ENCODE assay signal across 15 cellular contexts in the genomic region with DNA sequence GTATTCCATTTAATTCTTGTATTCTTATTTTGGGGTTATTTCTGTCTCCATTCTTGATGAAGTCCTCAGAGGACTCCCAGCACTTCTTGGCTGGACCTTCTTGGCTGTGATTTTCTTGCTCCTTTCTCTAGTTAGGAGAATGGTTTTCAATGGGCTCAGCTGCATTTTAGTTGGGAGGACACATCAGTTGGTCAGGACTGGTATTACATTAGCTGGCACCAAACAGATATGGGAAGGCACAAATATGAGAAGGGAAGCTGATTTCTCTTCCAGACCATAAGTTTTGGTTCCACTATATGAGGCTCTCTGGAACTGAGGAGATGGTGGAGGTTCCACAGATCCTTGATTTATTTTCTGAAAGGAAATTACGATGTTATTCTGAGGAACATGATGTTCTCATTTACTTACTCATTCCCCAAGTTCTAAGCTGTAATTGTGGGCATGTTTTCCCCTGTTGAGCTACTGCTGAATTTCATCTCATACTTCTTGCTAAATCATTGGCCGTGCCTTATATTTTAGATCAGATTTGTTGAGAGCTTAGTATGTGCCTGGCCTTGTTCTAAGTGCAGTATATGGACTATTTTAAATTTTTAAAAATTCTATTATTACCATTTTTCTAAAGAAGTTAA.
DNase-seq lines count a peak whose midpoint lies in the region; ATAC-seq and TF ChIP-seq lines count a peak whose summit lies in the region.
"Had no signal": no experiment of that assay in that cellular context is flagged by ENCODE, and none has a peak within 500 bp of the region (broad histone marks: within the 10 kb centered on the region; RNA-seq: fewer than 3 reads in every experiment).

No MANE protein-coding gene starts in this region.

- no peaks in the 10 kb centered on the region for H3K9me2 ChIP-seq in Loucy (replicated peaks; ENCODE audit: low read depth, low read length)

- H4K20me1 ChIP-seq in Loucy (ENCODE audit: insufficient read depth, low read length, poor library complexity, severe bottlenecking), result no peaks in the 10 kb centered on the region

- H3K9ac ChIP-seq in Loucy (ENCODE audit: low read depth, low read length, poor library complexity, severe bottlenecking), result no peak overlapping the region

- 92% methylated on average over 2 of the region's 2 CpGs for WGBS in right lobe of liver (ENCODE audit: insufficient coverage, low coverage, low lambda C conversion rate, missing lambda C conversion rate)

- no peak overlapping the region for H2AFZ ChIP-seq in Loucy (ENCODE audit: low read length)

- no peaks in the 10 kb centered on the region for H3F3A ChIP-seq in Loucy (ENCODE audit: low read depth)

- no peaks in the 10 kb centered on the region for H3K36me3 ChIP-seq in Loucy (ENCODE audit: insufficient read depth, low read length)
- no peaks in the 10 kb centered on the region for H3K36me3 ChIP-seq in right lobe of liver
- no peaks in the 10 kb centered on the region for H3K36me3 ChIP-seq in effector memory CD4-positive, alpha-beta T cell (ENCODE audit: control insufficient read depth, insufficient read depth, low read length)

- TF ChIP-seq CTCF in C4-2B (conservative IDR thresholded peaks at IDR 0.05) (peak; percentile 16), Loucy (conservative IDR thresholded peaks at IDR 0.05; ENCODE audit: low read length) (0 out of 2 replicates have a peak, but pooled peaks have one; percentile 11), epithelial cell of proximal tubule (conservative IDR thresholded peaks at IDR 0.05; ENCODE audit: low read depth, low read length) (no peak), right lobe of liver (IDR thresholded peaks at IDR 0.05) (peak in 1 of 4 donors; percentile 29), dorsolateral prefrontal cortex (IDR thresholded peaks at IDR 0.05 in 54 of 56, conservative IDR thresholded peaks at IDR 0.05 in 2 of 56; ENCODE audit: low read depth in 1 of 56, partially characterized antibody in 56 of 56) (no peak)

- intact Hi-C loops in right lobe of liver (cut with DNase I), result no loop called here
- intact Hi-C loops in dorsolateral prefrontal cortex (cut with DNase I), result no loop called here

- no peak for TF ChIP-seq POLR2A in right lobe of liver (IDR thresholded peaks at IDR 0.05)

- DNase-seq in epithelial cell of proximal tubule (ENCODE audit: low read depth) (peak; percentile 10), right lobe of liver (no peak), dorsolateral prefrontal cortex (no peak)
- DNase-seq in effector memory CD4-positive, alpha-beta T cell, result no peak
- DNase-seq: ACHN, AML-193, DMS79 treated with DMSO at 0.1 percent for 48 hours, KBM-7, NCI-H1092, NCI-H2081 treated with DMSO at 0.1 percent for 48 hours, NCI-H526 treated with DMSO at 0.1 percent for 48 hours, SIG-M5 had no signal

- H3K4me1 ChIP-seq in Loucy (ENCODE audit: insufficient read depth, low read length, poor library complexity, severe bottlenecking), result no peaks in the 10 kb centered on the region
- H3K4me1 ChIP-seq in right lobe of liver, result peaks cover 0 to 27% (median 7%) of the 10 kb centered on the region in 4 donors
- H3K4me1 ChIP-seq in effector memory CD4-positive, alpha-beta T cell (ENCODE audit: control insufficient read depth, insufficient read depth, low read length, poor library complexity, severe bottlenecking), result no peaks in the 10 kb centered on the region

- no peaks in the 10 kb centered on the region for H3K9me3 ChIP-seq in Loucy (ENCODE audit: insufficient read depth, low read depth, low read length)
- no peaks in the 10 kb centered on the region for H3K9me3 ChIP-seq in right lobe of liver
- H3K9me3 ChIP-seq in effector memory CD4-positive, alpha-beta T cell (ENCODE audit: control insufficient read depth, low read length), result no peaks in the 10 kb centered on the region

- H3K4me3 ChIP-seq in Loucy (ENCODE audit: low read length, poor library complexity, severe bottlenecking) (no peak overlapping the region), epithelial cell of proximal tubule (ENCODE audit: low read depth, low read length) (no peak overlapping the region), right lobe of liver (no peak overlapping the region), dorsolateral prefrontal cortex (no peak overlapping the region)
- H3K4me3 ChIP-seq in effector memory CD4-positive, alpha-beta T cell (ENCODE audit: insufficient read depth, low read depth, low read length, poor library complexity, severe bottlenecking), result no peak overlapping the region

- H3K4me2 ChIP-seq in Loucy (ENCODE audit: low read depth, low read length, poor library complexity, severe bottlenecking), result no peak overlapping the region

- ATAC-seq in right lobe of liver (peak; percentile 41 to 66 (median 52)), GM21390 (IDR thresholded peaks at IDR 0.05; ENCODE audit: unreplicated experiment) (no peak)

- no peaks in the 10 kb centered on the region for H3K79me2 ChIP-seq in Loucy (ENCODE audit: insufficient read depth, low read length)

- H3K27ac ChIP-seq in C4-2B, result no peak overlapping the region
- peak overlapping the region in 2 of 3 donors; percentile 11 to 71 for H3K27ac ChIP-seq in right lobe of liver
- no peak overlapping the region for H3K27ac ChIP-seq in dorsolateral prefrontal cortex
- H3K27ac ChIP-seq in effector memory CD4-positive, alpha-beta T cell (ENCODE audit: insufficient read depth, low read length, poor library complexity, severe bottlenecking), result no peak overlapping the region

- H3K27me3 ChIP-seq in Loucy (ENCODE audit: insufficient read depth, low read length, poor library complexity, severe bottlenecking) (no peaks in the 10 kb centered on the region), right lobe of liver (no peaks in the 10 kb centered on the region), dorsolateral prefrontal cortex (no peaks in the 10 kb centered on the region)
- H3K27me3 ChIP-seq in effector memory CD4-positive, alpha-beta T cell (replicated peaks; ENCODE audit: control insufficient read depth, insufficient read depth, low read length, poor library complexity, severe bottlenecking), result no peaks in the 10 kb centered on the region

Comparison
In these comparisons a context has a peak if more than half of its experiments do, and no peak if none do; other contexts are left out.
1. H3K27ac ChIP-seq: peak in right lobe of liver (2 of 3); none in C4-2B (single experiment), dorsolateral prefrontal cortex (0 of 59) and effector memory CD4-positive, alpha-beta T cell (single experiment).
2. CTCF ChIP-seq: peak in C4-2B (single experiment) and Loucy (single experiment); none in epithelial cell of proximal tubule (single experiment) and dorsolateral prefrontal cortex (0 of 56).